Comparison of ENCODE assay signal across 34 cellular contexts in genomic region chr12:89172224-89172623, GRCh38.
"Had no signal": no experiment of that assay in that cellular context is flagged by ENCODE, and none has a peak within 500 bp of the region (broad histone marks: within the 10 kb centered on the region; RNA-seq: fewer than 3 reads in every experiment).

No MANE protein-coding gene starts in this region.

- H3K4me1 ChIP-seq: adrenal gland, body of pancreas, breast epithelium had no signal

- H3K27ac ChIP-seq: adrenal gland, body of pancreas, brain microvascular endothelial cell, breast epithelium, VCaP had no signal

- H3K4me3 ChIP-seq: adrenal gland, body of pancreas, breast epithelium had no signal

- DNase-seq: activated B cell treated with CpG ODN at 0.5 μM for 24 hours; activated CD4-positive, alpha-beta memory T cell treated with anti-CD3 and anti-CD28 coated beads for 36 hours; activated CD4-positive, alpha-beta T cell treated with anti-CD3 and anti-CD28 coated beads for 4 hours; activated CD4-positive, alpha-beta T cell treated with anti-CD3 and anti-CD28 coated beads, Interleukin-2, amount 10 ng/mL, durations not matched to agents 24 days and 14 days; activated CD4-positive, alpha-beta T cell treated with anti-CD3 and anti-CD28 coated beads, Interleukin-2, amount 50 U/mL, for 1 hour; activated CD4-positive, alpha-beta T cell treated with anti-CD3 and anti-CD28 coated beads, Interleukin-2, amount 50 U/mL, for 4 hours; activated CD4-positive, CD25-positive, alpha-beta regulatory T cell treated with anti-CD3 and anti-CD28 coated beads, Interleukin-2, amount 50 U/mL, for 72 hours; activated CD8-positive, alpha-beta memory T cell treated with anti-CD3 and anti-CD28 coated beads, Interleukin-2, amount 50 U/mL, for 4 hours; activated CD8-positive, alpha-beta T cell treated with anti-CD3 and anti-CD28 coated beads for 36 hours; activated effector memory CD4-positive, alpha-beta T cell treated with anti-CD3 and anti-CD28 coated beads, Interleukin-2, amount 50 U/mL, for 16 hours; activated gamma-delta T cell treated with Interleukin-2 at 50 U/mL for 16 hours; activated naive CD4-positive, alpha-beta T cell; activated naive CD4-positive, alpha-beta T cell treated with anti-CD3 and anti-CD28 coated beads for 36 hours; activated naive CD4-positive, alpha-beta T cell treated with anti-CD3 and anti-CD28 coated beads, Interleukin-2, amount 50 U/mL, for 16 hours; activated naive CD8-positive, alpha-beta T cell treated with anti-CD3 and anti-CD28 coated beads for 36 hours; activated T-cell treated with anti-CD3 and anti-CD28 coated beads for 4 hours; activated T-cell treated with anti-CD3 and anti-CD28 coated beads, Interleukin-2, amount 50 U/mL, for 1 hour; activated T-cell treated with anti-CD3 and anti-CD28 coated beads, Interleukin-2, amount 50 U/mL, for 4 hours; activated T-cell treated with anti-CD3 and anti-CD28 coated beads, Interleukin-2, amount 50 U/mL, for 72 hours; adrenal gland; amniotic stem cell; aorta; body of pancreas; brain microvascular endothelial cell; central memory CD4-positive, alpha-beta T cell; T-helper 2 cell; T-helper 9 cell had no signal

- H3K9me3 ChIP-seq: adrenal gland, body of pancreas, breast epithelium had no signal

- H3K27me3 ChIP-seq: adrenal gland, body of pancreas, brain microvascular endothelial cell, breast epithelium had no signal

- FAIRE-seq: astrocyte, colon, TTC549 had no signal

- ATAC-seq: activated CD8-positive, alpha-beta T cell treated with anti-CD3 and anti-CD28 coated beads for 36 hours; activated naive CD4-positive, alpha-beta T cell treated with anti-CD3 and anti-CD28 coated beads, Interleukin-2, amount 50 U/mL, for 72 hours; activated T-cell treated with anti-CD3 and anti-CD28 coated beads, Interleukin-2, amount 50 U/mL, for 4 hours; activated T-cell treated with anti-CD3 and anti-CD28 coated beads, Interleukin-2, amount 50 U/mL, for 72 hours; activated T-helper 17 cell treated with anti-CD3 and anti-CD28 coated beads, Interleukin-2, amount 50 U/mL, for 72 hours; body of pancreas had no signal

- H3K36me3 ChIP-seq: adrenal gland, brain microvascular endothelial cell, breast epithelium had no signal
